ENCODE assay signal across 10 cellular contexts in genomic region chr10:124911124-124912051, GRCh38. TPM values are rescaled to one million over a fixed set of nuclear protein-coding genes. Genes with fewer than 3 reads are reported as not detected.
DNase-seq lines count a peak whose midpoint lies in the region; ATAC-seq and TF ChIP-seq lines count a peak whose summit lies in the region.
"Had no signal": no experiment of that assay in that cellular context is flagged by ENCODE, and none has a peak within 500 bp of the region (broad histone marks: within the 10 kb centered on the region; RNA-seq: fewer than 3 reads in every experiment).

No MANE protein-coding gene starts in this region.

- H3K36me3 ChIP-seq in suprapubic skin: no peaks in the 10 kb centered on the region

- no peaks in the 10 kb centered on the region for H3K9me3 ChIP-seq in suprapubic skin
- no peaks in the 10 kb centered on the region for H3K9me3 ChIP-seq in CD4-positive, alpha-beta T cell (ENCODE audit: control insufficient read depth, low read length)

- peaks cover 3% of the 10 kb centered on the region for H3K27me3 Mint-ChIP-seq in HFFc6 (ENCODE audit: insufficient read depth)
- H3K27me3 Mint-ChIP-seq in CD4-positive, alpha-beta T cell: peaks cover 22% of the 10 kb centered on the region

- H3K27me3 ChIP-seq in suprapubic skin: no peaks in the 10 kb centered on the region
- H3K27me3 ChIP-seq in CD4-positive, alpha-beta T cell (ENCODE audit: control insufficient read depth, insufficient read depth, low read length): peaks cover 4% of the 10 kb centered on the region

- H3K9me3 Mint-ChIP-seq in HFFc6: no peaks in the 10 kb centered on the region
- H3K9me3 Mint-ChIP-seq in CD4-positive, alpha-beta T cell: no peaks in the 10 kb centered on the region
- H3K9me3 Mint-ChIP-seq: activated naive CD4-positive, alpha-beta T cell treated with anti-CD3 and anti-CD28 coated beads, Interleukin-2, amount 50 U/mL, for 24 hours had no signal

- H3K4me3 ChIP-seq in astrocyte of the spinal cord (ENCODE audit: low read depth, low read length): no peak overlapping the region
- no peak overlapping the region for H3K4me3 ChIP-seq in suprapubic skin

- peak overlapping the region; percentile 62 for H3K4me3 Mint-ChIP-seq in HFFc6
- no peak overlapping the region for H3K4me3 Mint-ChIP-seq in CD4-positive, alpha-beta T cell
- H3K4me3 Mint-ChIP-seq: activated naive CD4-positive, alpha-beta T cell treated with anti-CD3 and anti-CD28 coated beads, Interleukin-2, amount 50 U/mL, for 24 hours had no signal

- H3K4me1 ChIP-seq in suprapubic skin: peaks cover 11% of the 10 kb centered on the region

- no peak for TF ChIP-seq CTCF in HFFc6 (IDR thresholded peaks at IDR 0.05)
- peak; percentile 32 for TF ChIP-seq CTCF in astrocyte of the spinal cord (IDR thresholded peaks at IDR 0.05; ENCODE audit: low read depth, low read length)
- TF ChIP-seq CTCF in suprapubic skin (IDR thresholded peaks at IDR 0.05): no peak
- no peak for TF ChIP-seq CTCF in CD4-positive, alpha-beta T cell (IDR thresholded peaks at IDR 0.05)

- TF ChIP-seq EP300 in suprapubic skin (IDR thresholded peaks at IDR 0.05): no peak

- TF ChIP-seq POLR2A in suprapubic skin (IDR thresholded peaks at IDR 0.05) (no peak), GM18505 (IDR thresholded peaks at IDR 0.05; ENCODE audit: borderline replicate concordance, extremely low read depth, insufficient read depth, insufficient read length) (no peak)

- peak overlapping the region; percentile 26 for H3K27ac ChIP-seq in suprapubic skin
- H3K27ac ChIP-seq in CD4-positive, alpha-beta T cell (ENCODE audit: low read depth, low read length): no peak overlapping the region

- H3K27ac Mint-ChIP-seq in HFFc6: peak overlapping the region; percentile 64
- no peak overlapping the region for H3K27ac Mint-ChIP-seq in CD4-positive, alpha-beta T cell
- H3K27ac Mint-ChIP-seq: activated naive CD4-positive, alpha-beta T cell treated with anti-CD3 and anti-CD28 coated beads, Interleukin-2, amount 50 U/mL, for 24 hours had no signal

- CTCF ChIA-PET in CD4-positive, alpha-beta T cell (lab: Charles Lee): no interaction called here

- WGBS in suprapubic skin: 52% methylated on average over 13 of the region's 13 CpGs

- peaks cover 52% of the 10 kb centered on the region for H3K4me1 Mint-ChIP-seq in HFFc6 (ENCODE audit: low read depth)
- H3K4me1 Mint-ChIP-seq in CD4-positive, alpha-beta T cell (ENCODE audit: low read depth): peaks cover 7% of the 10 kb centered on the region

- in situ Hi-C loops in astrocyte of the spinal cord (cut with HindIII; ENCODE audit: low sequenced_read_pairs): no loop called here

- intact Hi-C loops in CD4-positive, alpha-beta T cell (cut with DNase I, micrococcal nuclease): loop anchor here (5.0 to 10.0 kb wide), 3 partner anchors 497 to 1757 kb away; partner anchors contain the start of genes BCCIP (in 1 of the 2), BUB3 (in 1 of the 2), OAT (in 1 of the 2) and UROS (in 1 of the 2)

- no peak for ATAC-seq in left lobe of liver
- no peak for ATAC-seq in HG02588 (IDR thresholded peaks at IDR 0.05; ENCODE audit: unreplicated experiment)
- no peak for ATAC-seq in CD4-positive, alpha-beta T cell (ENCODE audit: poor library complexity)
- no peak for ATAC-seq in GM18505 (IDR thresholded peaks at IDR 0.05; ENCODE audit: unreplicated experiment)

- DNase-seq in HFFc6: peak; percentile 56
- peak; percentile 78 for DNase-seq in astrocyte of the spinal cord (ENCODE audit: low read depth, low spot score)
- DNase-seq in left lobe of liver (ENCODE audit: low spot score): peak; percentile 35
- no peak for DNase-seq in suprapubic skin (ENCODE audit: low spot score in 2 of 2)
- DNase-seq in CD4-positive, alpha-beta T cell: no peak
- no peak for DNase-seq in NCI-H1048 (lab: John Stamatoyannopoulos, UW)
- DNase-seq: MM.1S had no signal

- H3K36me3 Mint-ChIP-seq in HFFc6 (ENCODE audit: low read depth): no peaks in the 10 kb centered on the region
- H3K36me3 Mint-ChIP-seq in CD4-positive, alpha-beta T cell (ENCODE audit: low read depth): peaks cover 5% of the 10 kb centered on the region
- H3K36me3 Mint-ChIP-seq: activated naive CD4-positive, alpha-beta T cell treated with anti-CD3 and anti-CD28 coated beads, Interleukin-2, amount 50 U/mL, for 24 hours had no signal

- POLR2A ChIA-PET in CD4-positive, alpha-beta T cell (lab: Charles Lee): no interaction called here

RNA-seq across cellular contexts. Expression of gene ZRANB1, which starts 30.5 kb away (rescaled TPM):
- 10 to 100 TPM; 11.8 to 13.6 (median 12.6) TPM for total RNA-seq in HFFc6 (2021; fragmentation: NEBNext Ultra II Directional; extraction: Animal tissue kit (Norgen Biotek cat#: 25700))
- 11.6 TPM for total RNA-seq in left lobe of liver
- total RNA-seq in suprapubic skin: 10 to 100 TPM; 21.2 to 37.9 (median 30.2) TPM
- total RNA-seq in CD4-positive, alpha-beta T cell: 10 to 100 TPM; 21.2 to 22.2 TPM

Comparison
In these comparisons a context has a peak if more than half of its experiments do, and no peak if none do; other contexts are left out.
1. DNase-seq: peak in HFFc6 (single experiment), astrocyte of the spinal cord (single experiment) and left lobe of liver (single experiment); none in suprapubic skin (0 of 2), CD4-positive, alpha-beta T cell (0 of 10) and NCI-H1048 (single experiment).